17 cellular contexts compared by ENCODE assay signal in the genomic region with DNA sequence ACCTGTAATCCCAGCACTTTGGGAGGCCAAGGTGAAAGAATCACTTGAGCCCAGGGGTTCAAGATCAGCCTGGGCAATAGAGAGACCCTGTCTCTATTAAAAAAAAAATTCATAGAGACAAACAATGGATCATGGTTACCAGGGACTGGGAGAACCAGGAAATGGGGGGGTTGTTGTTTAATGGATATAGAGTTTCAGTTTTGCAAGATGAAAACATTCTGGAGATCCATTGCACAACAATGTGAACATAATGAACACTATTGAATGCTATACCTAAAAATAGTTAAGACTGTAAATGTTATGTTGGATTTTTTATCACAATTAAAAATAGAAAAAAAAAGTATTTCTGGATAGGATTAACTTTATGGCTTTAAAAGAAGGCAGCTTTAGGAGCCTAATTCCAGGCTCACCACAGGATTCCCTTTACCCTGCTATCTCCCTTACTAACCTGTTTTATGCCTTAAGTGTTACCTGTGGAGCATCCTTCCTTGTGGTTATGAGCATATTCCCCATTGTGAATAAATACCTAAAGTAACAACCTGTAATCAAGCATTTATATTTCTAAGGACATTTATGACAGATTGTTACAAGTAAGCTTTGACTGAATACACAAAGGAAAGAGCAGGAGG. TPM values are rescaled to one million over a fixed set of nuclear protein-coding genes. Genes with fewer than 3 reads are reported as not detected.
DNase-seq lines count a peak whose midpoint lies in the region; ATAC-seq, FAIRE-seq and TF ChIP-seq lines count a peak whose summit lies in the region.
"Had no signal": no experiment of that assay in that cellular context is flagged by ENCODE, and none has a peak within 500 bp of the region (broad histone marks: within the 10 kb centered on the region; RNA-seq: fewer than 3 reads in every experiment).

No MANE protein-coding gene starts in this region.

- H3K36me3 ChIP-seq in body of pancreas (replicated peaks in 1 of 2; ENCODE audit: insufficient read depth in 1 of 2, low read depth in 2 of 2) (no peaks in the 10 kb centered on the region), smooth muscle cell (ENCODE audit: low read depth) (no peaks in the 10 kb centered on the region), pancreas (no peaks in the 10 kb centered on the region), esophagus muscularis mucosa (no peaks in the 10 kb centered on the region)
- H3K36me3 ChIP-seq: stomach had no signal

- H3K4me1 ChIP-seq in body of pancreas (peaks cover 13% of the 10 kb centered on the region), smooth muscle cell (ENCODE audit: low read depth) (peaks cover 27% of the 10 kb centered on the region), pancreas (peaks cover 4 to 9% (median 4%) of the 10 kb centered on the region in 3 donors), esophagus muscularis mucosa (peaks cover 0 to 7% (median 1%) of the 10 kb centered on the region in 4 donors)

- peak overlapping the region; percentile 23 for H3K9ac ChIP-seq in smooth muscle cell (ENCODE audit: low read depth)

- TF ChIP-seq CTCF in body of pancreas (IDR thresholded peaks at IDR 0.05) (no peak), foreskin fibroblast (IDR thresholded peaks at IDR 0.05; ENCODE audit: low read depth, low read length) (no peak), smooth muscle cell (IDR thresholded peaks at IDR 0.05; ENCODE audit: borderline replicate concordance, insufficient read depth, poor library complexity, severe bottlenecking) (no peak), pancreas (IDR thresholded peaks at IDR 0.05) (no peak), esophagus muscularis mucosa (IDR thresholded peaks at IDR 0.05) (no peak)

- peaks cover 10% of the 10 kb centered on the region for H3F3A ChIP-seq in smooth muscle cell (ENCODE audit: low read depth)

- no peaks in the 10 kb centered on the region for H3K79me2 ChIP-seq in smooth muscle cell (ENCODE audit: low read depth)

- no peak for TF ChIP-seq POLR2A in body of pancreas (IDR thresholded peaks at IDR 0.05)
- no peak for TF ChIP-seq POLR2A in esophagus muscularis mucosa (IDR thresholded peaks at IDR 0.05; ENCODE audit: low read depth)

- H3K27me3 ChIP-seq in body of pancreas (no peaks in the 10 kb centered on the region), smooth muscle cell (ENCODE audit: low read depth) (no peaks in the 10 kb centered on the region), pancreas (no peaks in the 10 kb centered on the region), esophagus muscularis mucosa (no peaks in the 10 kb centered on the region)
- H3K27me3 ChIP-seq: stomach had no signal

- ATAC-seq in body of pancreas (no peak), pancreas (no peak)
- ATAC-seq: left cardiac atrium; naive thymus-derived CD4-positive, alpha-beta T cell had no signal

- no peak for TF ChIP-seq EP300 in esophagus muscularis mucosa (IDR thresholded peaks at IDR 0.05)

- no peaks in the 10 kb centered on the region for H3K9me3 ChIP-seq in body of pancreas
- no peaks in the 10 kb centered on the region for H3K9me3 ChIP-seq in smooth muscle cell (replicated peaks; ENCODE audit: low read depth)
- H3K9me3 ChIP-seq in pancreas = no peaks in the 10 kb centered on the region
- H3K9me3 ChIP-seq in esophagus muscularis mucosa = no peaks in the 10 kb centered on the region
- H3K9me3 ChIP-seq: stomach had no signal

- H3K4me2 ChIP-seq in smooth muscle cell = no peak overlapping the region

- H4K20me1 ChIP-seq in smooth muscle cell (ENCODE audit: low read depth) = no peaks in the 10 kb centered on the region

- no peak for FAIRE-seq in pancreas (lab: Jason Lieb, UNC)

- intact Hi-C loops in body of pancreas (cut with DNase I) = no loop called here
- intact Hi-C loops in pancreas (cut with DNase I) = no loop called here
- intact Hi-C loops in esophagus muscularis mucosa (cut with DNase I) = no loop called here

- peak overlapping the region; percentile 33 for H2AFZ ChIP-seq in smooth muscle cell (ENCODE audit: low read depth)

- H3K4me3 ChIP-seq in body of pancreas (no peak overlapping the region), foreskin fibroblast (ENCODE audit: low read depth in 1 of 2, low read length in 2 of 2) (no peak overlapping the region), smooth muscle cell (no peak overlapping the region), pancreas (no peak overlapping the region), esophagus muscularis mucosa (no peak overlapping the region)
- H3K4me3 ChIP-seq: stomach had no signal

- peak overlapping the region in 3 of 4 donors; percentile 11 to 59 (median 30) for H3K27ac ChIP-seq in body of pancreas
- peak overlapping the region; percentile 83 for H3K27ac ChIP-seq in smooth muscle cell (ENCODE audit: low read depth)
- peak overlapping the region in 2 of 4 donors; percentile 45 to 56 for H3K27ac ChIP-seq in pancreas
- H3K27ac ChIP-seq in esophagus muscularis mucosa (replicated peaks in 1 of 4) = no peak overlapping the region
- H3K27ac ChIP-seq: stomach had no signal

- DNase-seq in DMS53 (lab: John Stamatoyannopoulos, UW) (peak; percentile 13), DMS53 treated with DMSO at 0.1 percent for 48 hours (lab: John Stamatoyannopoulos, UW; ENCODE audit: unreplicated experiment) (no peak), body of pancreas (no peak), foreskin fibroblast (peak; percentile 32 to 56), smooth muscle cell (lab: John Stamatoyannopoulos, UW; ENCODE audit: unreplicated experiment) (no peak), pancreas (no peak), esophagus muscularis mucosa (ENCODE audit: extremely low spot score) (no peak)
- no peak for DNase-seq in stimulated activated CD4-positive, alpha-beta T cell treated with anti-CD3 and anti-CD28 coated beads, Interleukin-1b, Interleukin-23, amount 100 ng/mL, for 48 hours
- DNase-seq: 8988T; activated effector memory CD4-positive, alpha-beta T cell treated with anti-CD3 and anti-CD28 coated beads, Interleukin-2, amount 50 U/mL, for 16 hours; GF-D8; head of caudate nucleus; left cardiac atrium; naive thymus-derived CD4-positive, alpha-beta T cell; NCI-H2029 treated with DMSO at 0.1 percent for 48 hours; SHP77; stomach had no signal

RNA-seq across cellular contexts. Expression of a gene that starts 45.1 kb away (rescaled TPM):
- total RNA-seq in body of pancreas (10 to 100 TPM; 48.1 to 55.3 TPM), smooth muscle cell (114 and 123 TPM in 2 replicates), pancreas (10 to 100 TPM; 13.0 to 24.6 (median 15.8) TPM), esophagus muscularis mucosa (100 to 1,000 TPM in 1 of 4 donors, 10 to 100 TPM in 3; 72.6 to 135 (median 88.1) TPM)
- polyA plus RNA-seq in smooth muscle cell (87.1 and 96.1 TPM in 2 replicates), pancreas (10 to 100 TPM in 1 of 2 donors, 1 to 10 TPM in 1; 9.8 to 38.5 TPM)

Comparison
In these comparisons a context has a peak if more than half of its experiments do, and no peak if none do; other contexts are left out.
1. DNase-seq: peak in DMS53 (single experiment) and foreskin fibroblast (2 of 2); none in DMS53 treated with DMSO at 0.1 percent for 48 hours (single experiment), body of pancreas (0 of 4), smooth muscle cell (single experiment), pancreas (0 of 6), esophagus muscularis mucosa (single experiment) and stimulated activated CD4-positive, alpha-beta T cell treated with anti-CD3 and anti-CD28 coated beads, Interleukin-1b, Interleukin-23, amount 100 ng/mL, for 48 hours (single experiment).
2. H3K27ac ChIP-seq: peak in body of pancreas (3 of 4) and smooth muscle cell (single experiment); none in esophagus muscularis mucosa (0 of 4).